In the genomic region with DNA sequence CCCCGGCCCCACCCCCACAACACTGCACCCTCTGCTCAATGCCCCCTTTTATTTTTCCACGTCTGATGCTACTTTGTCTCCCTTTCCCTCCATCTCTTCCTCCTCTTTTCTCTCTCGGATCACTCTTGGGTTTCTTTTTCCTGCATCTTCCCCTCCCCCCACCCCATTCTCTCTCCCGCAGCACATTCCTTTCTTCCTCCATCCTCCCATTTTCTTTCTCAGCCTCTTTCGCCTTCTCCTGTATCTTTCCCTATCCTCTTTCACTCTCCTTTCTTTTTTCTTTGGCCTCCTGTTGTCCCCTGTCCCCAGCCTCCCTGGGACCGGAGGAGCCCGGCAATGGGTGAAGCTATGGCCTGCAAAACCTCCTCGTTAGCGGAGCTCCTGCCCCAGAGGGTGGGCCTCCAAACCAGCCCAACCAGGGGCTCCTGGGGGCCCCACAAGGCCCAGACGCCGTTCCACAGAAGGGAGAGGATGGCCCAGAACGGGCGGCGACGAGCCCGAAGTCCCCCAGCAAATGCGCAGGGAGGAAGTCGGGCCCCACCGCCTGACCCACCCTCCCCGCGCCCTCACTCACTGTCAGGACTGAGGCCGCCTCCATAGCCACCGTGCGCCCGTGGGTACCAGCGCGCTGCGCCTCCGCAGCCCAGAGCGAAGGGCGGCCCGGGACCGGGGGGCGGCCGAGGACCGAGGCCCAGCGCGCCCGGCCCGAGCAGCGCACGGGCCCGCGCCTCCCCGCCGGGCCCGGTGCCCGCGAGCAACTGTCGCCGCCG, we compare ENCODE assay signal across 1 cellular context.
TF ChIP-seq lines count a peak whose summit lies in the region.

No MANE protein-coding gene starts in this region.

TF ChIP-seq in HEK293, 187 proteins besides CTCF, POLR2A, EP300 and RAD21 (continued from another document):
- TF ChIP-seq ZNF366 (tag by site-specific recombination; conservative IDR thresholded peaks at IDR 0.05) = peak; percentile 53
- TF ChIP-seq, protein P1, sequence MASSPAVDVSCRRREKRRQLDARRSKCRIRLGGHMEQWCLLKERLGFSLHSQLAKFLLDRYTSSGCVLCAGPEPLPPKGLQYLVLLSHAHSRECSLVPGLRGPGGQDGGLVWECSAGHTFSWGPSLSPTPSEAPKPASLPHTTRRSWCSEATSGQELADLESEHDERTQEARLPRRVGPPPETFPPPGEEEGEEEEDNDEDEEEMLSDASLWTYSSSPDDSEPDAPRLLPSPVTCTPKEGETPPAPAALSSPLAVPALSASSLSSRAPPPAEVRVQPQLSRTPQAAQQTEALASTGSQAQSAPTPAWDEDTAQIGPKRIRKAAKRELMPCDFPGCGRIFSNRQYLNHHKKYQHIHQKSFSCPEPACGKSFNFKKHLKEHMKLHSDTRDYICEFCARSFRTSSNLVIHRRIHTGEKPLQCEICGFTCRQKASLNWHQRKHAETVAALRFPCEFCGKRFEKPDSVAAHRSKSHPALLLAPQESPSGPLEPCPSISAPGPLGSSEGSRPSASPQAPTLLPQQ (tag by site-specific recombination; IDR thresholded peaks at IDR 0.05) = peak; percentile 84
- TF ChIP-seq, protein P2, sequence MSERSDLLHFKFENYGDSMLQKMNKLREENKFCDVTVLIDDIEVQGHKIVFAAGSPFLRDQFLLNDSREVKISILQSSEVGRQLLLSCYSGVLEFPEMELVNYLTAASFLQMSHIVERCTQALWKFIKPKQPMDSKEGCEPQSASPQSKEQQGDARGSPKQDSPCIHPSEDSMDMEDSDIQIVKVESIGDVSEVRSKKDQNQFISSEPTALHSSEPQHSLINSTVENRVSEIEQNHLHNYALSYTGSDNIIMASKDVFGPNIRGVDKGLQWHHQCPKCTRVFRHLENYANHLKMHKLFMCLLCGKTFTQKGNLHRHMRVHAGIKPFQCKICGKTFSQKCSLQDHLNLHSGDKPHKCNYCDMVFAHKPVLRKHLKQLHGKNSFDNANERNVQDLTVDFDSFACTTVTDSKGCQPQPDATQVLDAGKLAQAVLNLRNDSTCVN (tag by site-specific recombination; optimal IDR thresholded peaks at IDR 0.05) = peak; percentile 44
- TF ChIP-seq SP2 (tag by site-specific recombination; IDR thresholded peaks at IDR 0.05) = peak; percentile 34; the same call in 1 of the 2 replicates
- peak; percentile 74 for TF ChIP-seq GLIS2 (tag by site-specific recombination; IDR thresholded peaks at IDR 0.05)
- no peak for TF ChIP-seq ZNF274 (IDR thresholded peaks at IDR 0.05; ENCODE audit: low read length)
- TF ChIP-seq ZNF274 (tag by site-specific recombination; IDR thresholded peaks at IDR 0.05; ENCODE audit: borderline replicate concordance) = no peak
